Comparison of ENCODE assay signal across 9 cellular contexts in the genomic region with DNA sequence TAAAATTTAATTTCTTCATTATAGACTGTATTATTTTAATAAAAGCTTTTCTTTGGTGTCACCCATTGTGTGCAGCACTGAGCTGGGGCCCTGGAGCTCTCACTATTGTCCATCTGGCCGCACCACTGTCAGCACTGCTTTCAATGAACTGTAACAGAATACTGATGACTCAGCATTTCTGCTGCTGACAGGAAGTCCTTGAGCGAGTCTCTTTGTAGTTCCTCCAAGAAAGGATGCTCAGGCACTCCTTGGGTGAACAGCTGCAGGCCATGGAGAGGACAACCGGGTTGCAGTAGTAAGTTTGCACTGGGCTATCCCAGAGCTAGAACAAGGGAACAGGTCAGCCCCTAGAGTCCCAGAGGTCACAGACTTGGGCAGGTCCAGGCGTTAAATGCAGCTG.
DNase-seq lines count a peak whose midpoint lies in the region; ATAC-seq, FAIRE-seq and TF ChIP-seq lines count a peak whose summit lies in the region.
"Had no signal": no experiment of that assay in that cellular context is flagged by ENCODE, and none has a peak within 500 bp of the region (broad histone marks: within the 10 kb centered on the region; RNA-seq: fewer than 3 reads in every experiment).

No MANE protein-coding gene starts in this region.

- H3K4me3 ChIP-seq in bronchial epithelial cell (ENCODE audit: low read depth, low read length): no peak overlapping the region
- H3K4me3 ChIP-seq: SJCRH30 had no signal

- no peak for FAIRE-seq in bronchial epithelial cell (lab: Jason Lieb, UNC)

- DNase-seq in NCI-H748 (lab: John Stamatoyannopoulos, UW; ENCODE audit: unreplicated experiment) (peak; percentile 10), NCI-H748 treated with DMSO at 0.1 percent for 48 hours (lab: John Stamatoyannopoulos, UW) (no peak), bronchial epithelial cell (ENCODE audit: low read depth) (peak; percentile 59), retina (peak; percentile 44), kidney glomerular epithelial cell (lab: John Stamatoyannopoulos, UW) (no peak)
- DNase-seq in activated CD4-positive, alpha-beta T cell treated with anti-CD3 and anti-CD28 coated beads, Interleukin-2, amount 50 U/mL, for 1 hour: no peak
- DNase-seq in activated effector memory CD4-positive, alpha-beta T cell treated with Interleukin-2 at 50 U/mL for 16 hours: no peak

- no peaks in the 10 kb centered on the region for H3K36me3 ChIP-seq in bronchial epithelial cell (ENCODE audit: control insufficient read depth, insufficient read depth, low read length)
- H3K36me3 ChIP-seq: SJCRH30 had no signal

- H3K27me3 ChIP-seq in bronchial epithelial cell (ENCODE audit: control insufficient read depth, insufficient read depth, low read length): no peaks in the 10 kb centered on the region
- H3K27me3 ChIP-seq: SJCRH30 had no signal

- TF ChIP-seq CTCF in bronchial epithelial cell (IDR thresholded peaks at IDR 0.05; ENCODE audit: insufficient read depth, low read length, severe bottlenecking): no peak

- ATAC-seq in HG03442 (IDR thresholded peaks at IDR 0.05; ENCODE audit: unreplicated experiment): peak; percentile 38

Comparison
In these comparisons a context has a peak if more than half of its experiments do, and no peak if none do; other contexts are left out.
1. DNase-seq: peak in NCI-H748 (single experiment), bronchial epithelial cell (single experiment) and retina (single experiment); none in NCI-H748 treated with DMSO at 0.1 percent for 48 hours (single experiment), kidney glomerular epithelial cell (single experiment), activated CD4-positive, alpha-beta T cell treated with anti-CD3 and anti-CD28 coated beads, Interleukin-2, amount 50 U/mL, for 1 hour (single experiment) and activated effector memory CD4-positive, alpha-beta T cell treated with Interleukin-2 at 50 U/mL for 16 hours (single experiment).